1 cellular context compared by ENCODE assay signal in the genomic region with DNA sequence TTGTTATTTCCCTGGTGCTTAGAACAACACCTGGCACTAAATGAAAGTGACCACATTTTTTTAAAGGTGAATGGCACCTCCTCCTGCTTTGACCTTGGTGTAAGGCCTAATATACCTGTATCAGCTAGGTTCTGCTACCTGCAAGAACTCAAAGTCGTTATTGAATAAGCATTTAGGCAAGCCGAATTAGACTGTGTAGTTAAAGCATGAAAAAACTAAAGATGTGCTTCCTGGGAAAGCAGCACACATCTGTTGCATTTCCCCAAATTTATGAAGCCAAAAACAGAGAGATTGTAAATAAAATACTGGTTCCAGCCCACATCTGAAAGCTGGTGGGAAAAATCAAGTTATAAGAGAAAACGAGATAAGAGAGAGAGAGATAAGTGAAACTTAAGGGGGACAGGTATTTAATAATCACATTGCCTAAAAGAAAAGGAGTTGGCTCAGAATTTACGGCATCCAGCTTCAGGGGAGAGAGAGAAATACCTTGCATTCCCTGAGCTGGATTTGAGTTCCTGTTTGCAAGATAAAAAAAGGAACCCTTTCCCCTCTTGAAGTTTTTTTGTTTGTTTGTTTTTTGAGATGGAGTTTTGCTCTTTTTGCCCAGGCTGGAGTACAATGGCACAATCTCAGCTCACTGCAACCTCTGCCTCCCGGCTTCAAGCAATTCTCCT.
TF ChIP-seq lines count a peak whose summit lies in the region.

No MANE protein-coding gene starts in this region.

TF ChIP-seq in WTC11, 78 proteins besides CTCF, POLR2A, EP300 and RAD21:
- no peak for TF ChIP-seq TEAD1 (CRISPR knock-in tag; IDR thresholded peaks at IDR 0.05)
- no peak for TF ChIP-seq ZNF416 (CRISPR knock-in tag; IDR thresholded peaks at IDR 0.05)
- no peak for TF ChIP-seq ZNF532 (CRISPR knock-in tag; IDR thresholded peaks at IDR 0.05; ENCODE audit: borderline replicate concordance)
- no peak for TF ChIP-seq TCF7 (CRISPR knock-in tag; IDR thresholded peaks at IDR 0.05; ENCODE audit: low read depth)
- TF ChIP-seq NR3C1 (CRISPR knock-in tag; conservative IDR thresholded peaks at IDR 0.05; ENCODE audit: low read depth), result no peak
- no peak for TF ChIP-seq MXD4 (CRISPR knock-in tag; IDR thresholded peaks at IDR 0.05; ENCODE audit: borderline replicate concordance)
- TF ChIP-seq EMX1 (CRISPR knock-in tag; IDR thresholded peaks at IDR 0.05), result no peak
- TF ChIP-seq KAT7 (CRISPR knock-in tag; IDR thresholded peaks at IDR 0.05; ENCODE audit: borderline replicate concordance), result no peak
- no peak for TF ChIP-seq E2F1 (CRISPR knock-in tag; IDR thresholded peaks at IDR 0.05)
- no peak for TF ChIP-seq SMAD3 (CRISPR knock-in tag; IDR thresholded peaks at IDR 0.05; ENCODE audit: borderline replicate concordance)
- TF ChIP-seq IRF2 (CRISPR knock-in tag; IDR thresholded peaks at IDR 0.05; ENCODE audit: borderline replicate concordance, low read depth), result no peak
- TF ChIP-seq SOX15 (CRISPR knock-in tag; IDR thresholded peaks at IDR 0.05), result no peak
- no peak for TF ChIP-seq CREB1 (CRISPR knock-in tag; IDR thresholded peaks at IDR 0.05)
- TF ChIP-seq, protein P1, sequence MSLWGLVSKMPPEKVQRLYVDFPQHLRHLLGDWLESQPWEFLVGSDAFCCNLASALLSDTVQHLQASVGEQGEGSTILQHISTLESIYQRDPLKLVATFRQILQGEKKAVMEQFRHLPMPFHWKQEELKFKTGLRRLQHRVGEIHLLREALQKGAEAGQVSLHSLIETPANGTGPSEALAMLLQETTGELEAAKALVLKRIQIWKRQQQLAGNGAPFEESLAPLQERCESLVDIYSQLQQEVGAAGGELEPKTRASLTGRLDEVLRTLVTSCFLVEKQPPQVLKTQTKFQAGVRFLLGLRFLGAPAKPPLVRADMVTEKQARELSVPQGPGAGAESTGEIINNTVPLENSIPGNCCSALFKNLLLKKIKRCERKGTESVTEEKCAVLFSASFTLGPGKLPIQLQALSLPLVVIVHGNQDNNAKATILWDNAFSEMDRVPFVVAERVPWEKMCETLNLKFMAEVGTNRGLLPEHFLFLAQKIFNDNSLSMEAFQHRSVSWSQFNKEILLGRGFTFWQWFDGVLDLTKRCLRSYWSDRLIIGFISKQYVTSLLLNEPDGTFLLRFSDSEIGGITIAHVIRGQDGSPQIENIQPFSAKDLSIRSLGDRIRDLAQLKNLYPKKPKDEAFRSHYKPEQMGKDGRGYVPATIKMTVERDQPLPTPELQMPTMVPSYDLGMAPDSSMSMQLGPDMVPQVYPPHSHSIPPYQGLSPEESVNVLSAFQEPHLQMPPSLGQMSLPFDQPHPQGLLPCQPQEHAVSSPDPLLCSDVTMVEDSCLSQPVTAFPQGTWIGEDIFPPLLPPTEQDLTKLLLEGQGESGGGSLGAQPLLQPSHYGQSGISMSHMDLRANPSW (CRISPR knock-in tag; conservative IDR thresholded peaks at IDR 0.05; ENCODE audit: low read depth), result no peak
